In the genomic region with DNA sequence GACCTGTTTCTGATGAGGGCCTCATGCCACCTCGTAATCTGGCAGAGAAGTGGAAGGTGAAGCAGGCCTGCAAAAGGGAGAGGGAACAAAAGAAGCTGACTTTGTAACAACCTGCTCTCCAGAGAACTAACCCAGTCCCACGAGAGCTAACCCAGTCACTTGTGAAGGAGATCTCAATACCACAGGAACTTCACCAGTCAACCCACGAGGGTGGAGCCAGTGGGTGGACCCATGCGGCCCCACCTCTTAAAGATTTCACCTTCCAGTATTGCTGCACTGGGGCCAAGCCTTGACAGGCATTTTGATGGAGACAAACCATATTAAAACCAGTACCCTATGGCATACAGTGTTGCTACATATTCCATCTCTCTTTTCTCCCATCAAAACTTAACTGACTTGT, we compare ENCODE assay signal across 28 cellular contexts. TPM values are rescaled to one million over a fixed set of nuclear protein-coding genes. Genes with fewer than 3 reads are reported as not detected.
"Had no signal": no experiment of that assay in that cellular context is flagged by ENCODE, and none has a peak within 500 bp of the region (broad histone marks: within the 10 kb centered on the region; RNA-seq: fewer than 3 reads in every experiment).

No MANE protein-coding gene starts in this region.

- FAIRE-seq: astrocyte had no signal

- H3K36me3 Mint-ChIP-seq: brain had no signal

- H3K9me3 Mint-ChIP-seq: activated T-helper 2 cell treated with anti-CD3 and anti-CD28 coated beads, Interferon-gamma antibody, Interleukin-2, Interleukin-4, amounts not matched to agents 10 μg/mL and 5 μg/mL and 100 μg/mL, durations not matched to agents 14 hours and 24 hours and 36 hours; brain; central memory CD8-positive, alpha-beta T cell had no signal

- H3K4me3 Mint-ChIP-seq: brain; central memory CD8-positive, alpha-beta T cell; T-helper 17 cell; WTC11 had no signal

- H3K27me3 Mint-ChIP-seq: central memory CD8-positive, alpha-beta T cell; T-helper 17 cell had no signal

- H3K4me1 Mint-ChIP-seq: brain; central memory CD8-positive, alpha-beta T cell; T-helper 17 cell; WTC11 had no signal

- DNase-seq: activated CD4-positive, alpha-beta T cell treated with anti-CD3 and anti-CD28 coated beads for 1 hour; activated CD4-positive, alpha-beta T cell treated with anti-CD3 and anti-CD28 coated beads, Interleukin-2, amount 50 U/mL, for 4 hours; activated gamma-delta T cell treated with Interleukin-2 at 50 U/mL for 16 hours; activated naive CD4-positive, alpha-beta T cell treated with anti-CD3 and anti-CD28 coated beads, Interleukin-2, amount 50 U/mL, for 16 hours; activated T-cell treated with anti-CD3 and anti-CD28 coated beads for 4 hours; activated T-cell treated with anti-CD3 and anti-CD28 coated beads, Interleukin-2, amount 50 U/mL, for 48 hours; amygdala; Kasumi-1; KBM-7; NCI-H1048; NCI-H146; NCI-H187 treated with DMSO at 0.1 percent for 48 hours; NCI-H2171; NCI-H2227 treated with DMSO at 0.1 percent for 48 hours; NCI-H446 treated with DMSO at 0.1 percent for 48 hours; NCI-H524 treated with DMSO at 0.1 percent for 48 hours; NCI-H774; SIG-M5; T-helper 17 cell; T-helper 9 cell had no signal

- ATAC-seq: T-helper 17 cell, WTC11 had no signal

- H3K27ac Mint-ChIP-seq: activated T-helper 2 cell treated with anti-CD3 and anti-CD28 coated beads, Interferon-gamma antibody, Interleukin-2, Interleukin-4, amounts not matched to agents 10 μg/mL and 5 μg/mL and 100 μg/mL, durations not matched to agents 14 hours and 24 hours and 36 hours; brain; WTC11 had no signal

RNA-seq across cellular contexts. Expression of a gene that starts 55.1 kb away (rescaled TPM):
- total RNA-seq: activated CD8-positive, alpha-beta memory T cell treated with anti-CD3 and anti-CD28 coated beads for 36 hours; activated T-helper 2 cell treated with anti-CD3 and anti-CD28 coated beads, Interferon-gamma antibody, Interleukin-2, Interleukin-4, amounts not matched to agents 10 μg/mL and 5 μg/mL and 100 μg/mL, durations not matched to agents 14 hours and 24 hours and 36 hours; astrocyte; OCI-LY7; RPMI7951; T-helper 17 cell had no signal
